8 cellular contexts compared by ENCODE assay signal in genomic region chr3:185280572-185281365, GRCh38. TPM values are rescaled to one million over a fixed set of nuclear protein-coding genes. Genes with fewer than 3 reads are reported as not detected.
DNase-seq lines count a peak whose midpoint lies in the region; ATAC-seq, FAIRE-seq and TF ChIP-seq lines count a peak whose summit lies in the region.

No MANE protein-coding gene starts in this region.

- intact Hi-C loops in pancreas (cut with DNase I), result no loop called here

- no peak overlapping the region for H3K27ac ChIP-seq in Peyer's patch
- no peak overlapping the region for H3K27ac ChIP-seq in pancreas

- TF ChIP-seq POLR2A in Peyer's patch (IDR thresholded peaks at IDR 0.05), result no peak

- TF ChIP-seq CTCF in LNCaP clone FGC (IDR thresholded peaks at IDR 0.05; ENCODE audit: control insufficient read depth, extremely low read depth, insufficient read depth), result peak; percentile 82
- TF ChIP-seq CTCF in Peyer's patch (IDR thresholded peaks at IDR 0.05), result peak in 5 of 6 experiments; percentile 48 to 70 (median 67)
- peak; percentile 77 for TF ChIP-seq CTCF in epithelial cell of esophagus (IDR thresholded peaks at IDR 0.05; ENCODE audit: insufficient read depth, low read depth, low read length, missing control alignments)
- TF ChIP-seq CTCF in pancreas (IDR thresholded peaks at IDR 0.05), result peak; percentile 25 to 55 (median 42)

- 35 to 37% methylated on average over 4 of the region's 4 CpGs for WGBS in pancreas, 2 donors

- H3K4me1 ChIP-seq in Peyer's patch, result peaks cover 0 to 8% (median 0%) of the 10 kb centered on the region in 4 donors
- peaks cover 0 to 20% (median 5%) of the 10 kb centered on the region in 3 donors for H3K4me1 ChIP-seq in pancreas

- H3K4me3 ChIP-seq in LNCaP clone FGC (ENCODE audit: low read depth, low read length) (no peak overlapping the region), Peyer's patch (no peak overlapping the region), epithelial cell of esophagus (ENCODE audit: low read length) (no peak overlapping the region), pancreas (no peak overlapping the region)

- peak; percentile 14 for DNase-seq in GDM1 (lab: John Stamatoyannopoulos, UW)
- DNase-seq in LNCaP clone FGC (ENCODE audit: low read depth), result no peak
- DNase-seq in Peyer's patch, result no peak
- peak; percentile 74 for DNase-seq in epithelial cell of esophagus (ENCODE audit: low read depth)
- DNase-seq in pancreas, result no peak
- DNase-seq in activated gamma-delta T cell treated with Interleukin-2 at 50 U/mL for 16 hours, result no peak
- no peak for DNase-seq in stimulated activated naive CD4-positive, alpha-beta T cell (lab: John Stamatoyannopoulos, UW)

- FAIRE-seq in pancreas (lab: Jason Lieb, UNC), result no peak

- no peaks in the 10 kb centered on the region for H3K36me3 ChIP-seq in Peyer's patch
- no peaks in the 10 kb centered on the region for H3K36me3 ChIP-seq in pancreas

- H3K9me3 ChIP-seq in Peyer's patch (no peaks in the 10 kb centered on the region), pancreas (no peaks in the 10 kb centered on the region)

- H3K27me3 ChIP-seq in Peyer's patch (no peaks in the 10 kb centered on the region), pancreas (no peaks in the 10 kb centered on the region)

- ATAC-seq in pancreas (peak in 3 of 4 donors; percentile 30 to 46 (median 38)), GM19324 (IDR thresholded peaks at IDR 0.05; ENCODE audit: low FRiP score, unreplicated experiment) (no peak)

RNA-seq across cellular contexts. Expression of gene EHHADH, which starts 26.9 kb away (rescaled TPM):
- total RNA-seq in Peyer's patch (10 to 100 TPM; 15.7 to 31.5 (median 21.1) TPM), pancreas (10 to 100 TPM in 1 of 6 donors, 1 to 10 TPM in 5; 6.1 to 10.4 (median 7.3) TPM)
- polyA plus RNA-seq in pancreas, result 1 to 10 TPM; 2.6 to 3.6 TPM

Comparison
In these comparisons a context has a peak if more than half of its experiments do, and no peak if none do; other contexts are left out.
1. DNase-seq: peak in GDM1 (single experiment) and epithelial cell of esophagus (single experiment); none in LNCaP clone FGC (single experiment), Peyer's patch (0 of 3), pancreas (0 of 6), activated gamma-delta T cell treated with Interleukin-2 at 50 U/mL for 16 hours (single experiment) and stimulated activated naive CD4-positive, alpha-beta T cell (0 of 6).
2. Peak in every context shown above with its lines, with median percentiles within 50 percentile points of each other: CTCF ChIP-seq.